Comparison of ENCODE assay signal across 1 cellular context in the genomic region with DNA sequence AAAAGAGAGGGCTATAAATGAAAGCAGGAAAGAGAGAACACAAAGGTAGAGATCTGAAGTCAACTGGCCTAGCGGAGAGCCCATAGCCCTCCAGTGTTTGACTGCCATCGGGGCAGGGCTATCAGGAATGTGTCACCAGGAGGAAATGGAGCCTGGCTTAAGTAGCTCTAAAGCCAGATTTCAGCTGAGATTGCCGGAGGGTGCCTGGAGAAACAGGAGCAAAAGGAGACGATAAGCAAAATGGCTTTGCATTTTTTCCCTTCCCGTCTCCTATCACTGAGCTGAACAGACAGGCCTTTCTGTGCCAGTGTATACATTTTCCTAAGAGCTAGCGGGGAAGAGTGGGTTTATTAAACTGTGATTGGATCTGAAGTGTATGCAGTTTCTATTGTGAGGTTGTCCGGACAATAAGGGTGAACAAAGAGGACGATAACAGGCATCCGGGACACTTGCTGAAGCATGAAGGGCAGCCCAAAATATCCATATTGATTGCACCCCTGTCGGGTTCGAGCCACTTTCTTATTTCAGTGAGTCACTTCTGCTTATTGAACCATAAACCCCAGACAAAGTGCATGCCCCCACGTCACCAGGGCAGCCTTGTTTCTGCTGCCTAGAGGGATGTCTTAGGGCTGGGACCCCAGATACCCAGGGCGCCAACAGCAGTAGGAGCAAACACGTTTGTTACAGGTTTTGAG.
TF ChIP-seq lines count a peak whose summit lies in the region.

No MANE protein-coding gene starts in this region.

TF ChIP-seq in SK-N-SH, 30 proteins besides CTCF, POLR2A, EP300 and RAD21:
- TF ChIP-seq FOXM1 (IDR thresholded peaks at IDR 0.05; ENCODE audit: low read depth) (no peak), YY1 (IDR thresholded peaks at IDR 0.05; ENCODE audit: low read depth) (no peak), CHD2 (IDR thresholded peaks at IDR 0.05; ENCODE audit: low read length, partially characterized antibody) (peak; percentile 76), RCOR1 (IDR thresholded peaks at IDR 0.05; ENCODE audit: low read length) (peak; percentile 78), SIN3A (IDR thresholded peaks at IDR 0.05; ENCODE audit: borderline replicate concordance, low read depth, low read length) (no peak), TEAD4 (IDR thresholded peaks at IDR 0.05; ENCODE audit: borderline replicate concordance, insufficient read depth) (0 out of 2 replicates have a peak, but pooled peaks have one; percentile 12), GATA2 (CRISPR knock-in tag; IDR thresholded peaks at IDR 0.05) (peak; percentile 97), MXI1 (IDR thresholded peaks at IDR 0.05; ENCODE audit: low read depth, low read length) (peak; percentile 66; the same call in 1 of the 2 replicates), ELF1 (IDR thresholded peaks at IDR 0.05) (no peak), MEF2A (IDR thresholded peaks at IDR 0.05; ENCODE audit: borderline replicate concordance, low read depth) (no peak), TCF12 (IDR thresholded peaks at IDR 0.05) (peak; percentile 46), FOXJ3 (CRISPR knock-in tag; IDR thresholded peaks at IDR 0.05) (peak; percentile 75)
- TF ChIP-seq, protein P1, sequence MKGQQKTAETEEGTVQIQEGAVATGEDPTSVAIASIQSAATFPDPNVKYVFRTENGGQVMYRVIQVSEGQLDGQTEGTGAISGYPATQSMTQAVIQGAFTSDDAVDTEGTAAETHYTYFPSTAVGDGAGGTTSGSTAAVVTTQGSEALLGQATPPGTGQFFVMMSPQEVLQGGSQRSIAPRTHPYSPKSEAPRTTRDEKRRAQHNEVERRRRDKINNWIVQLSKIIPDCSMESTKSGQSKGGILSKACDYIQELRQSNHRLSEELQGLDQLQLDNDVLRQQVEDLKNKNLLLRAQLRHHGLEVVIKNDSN (IDR thresholded peaks at IDR 0.05; ENCODE audit: borderline replicate concordance, low read depth): no peak
TF ChIP-seq in SK-N-SH: peak in this region for 7.
